Comparison of ENCODE assay signal across 1 cellular context in the genomic region with DNA sequence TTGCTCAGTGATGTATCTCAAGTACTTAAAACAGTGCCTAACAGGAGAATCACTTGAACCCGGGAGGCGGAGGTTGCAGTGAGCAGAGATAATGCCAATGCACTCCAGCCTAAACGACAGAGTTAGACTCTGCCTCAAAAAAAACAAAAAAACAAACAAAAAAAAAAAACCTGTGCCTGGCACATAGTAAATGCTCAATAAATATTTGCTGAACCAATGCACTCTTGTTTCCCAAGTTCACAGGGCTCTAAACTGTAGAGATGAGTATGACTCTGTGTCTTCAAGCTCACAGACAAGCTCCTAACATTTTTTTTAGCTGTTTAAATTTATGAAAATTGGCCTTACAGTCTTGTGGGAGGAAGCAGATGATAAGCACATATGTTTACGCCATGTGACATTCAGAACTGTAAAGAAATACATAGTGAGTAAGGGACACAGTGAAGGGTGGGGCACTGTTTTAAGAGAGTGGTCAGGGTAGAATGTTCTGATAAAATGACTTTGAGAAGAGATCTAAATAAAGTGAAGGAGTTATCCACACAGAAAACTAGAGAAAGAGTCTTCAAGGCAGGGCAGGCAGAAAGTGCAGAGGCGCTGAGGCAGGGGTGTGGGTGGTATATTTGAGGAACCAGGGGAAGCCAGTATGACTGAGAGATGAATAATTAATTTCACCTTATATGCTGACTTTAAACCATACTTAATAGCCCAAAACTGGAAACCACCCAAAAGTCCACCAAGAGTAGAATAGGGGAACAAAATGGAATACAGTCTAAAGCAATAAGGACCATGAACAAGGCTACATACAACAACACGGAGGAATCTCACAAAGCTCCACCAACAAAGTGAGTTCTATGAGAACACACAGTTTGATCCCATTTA.
TF ChIP-seq lines count a peak whose summit lies in the region.

No MANE protein-coding gene starts in this region.

TF ChIP-seq in GM12878, 131 proteins besides CTCF, POLR2A, EP300 and RAD21 (continued from another document):
- TF ChIP-seq, protein P1, sequence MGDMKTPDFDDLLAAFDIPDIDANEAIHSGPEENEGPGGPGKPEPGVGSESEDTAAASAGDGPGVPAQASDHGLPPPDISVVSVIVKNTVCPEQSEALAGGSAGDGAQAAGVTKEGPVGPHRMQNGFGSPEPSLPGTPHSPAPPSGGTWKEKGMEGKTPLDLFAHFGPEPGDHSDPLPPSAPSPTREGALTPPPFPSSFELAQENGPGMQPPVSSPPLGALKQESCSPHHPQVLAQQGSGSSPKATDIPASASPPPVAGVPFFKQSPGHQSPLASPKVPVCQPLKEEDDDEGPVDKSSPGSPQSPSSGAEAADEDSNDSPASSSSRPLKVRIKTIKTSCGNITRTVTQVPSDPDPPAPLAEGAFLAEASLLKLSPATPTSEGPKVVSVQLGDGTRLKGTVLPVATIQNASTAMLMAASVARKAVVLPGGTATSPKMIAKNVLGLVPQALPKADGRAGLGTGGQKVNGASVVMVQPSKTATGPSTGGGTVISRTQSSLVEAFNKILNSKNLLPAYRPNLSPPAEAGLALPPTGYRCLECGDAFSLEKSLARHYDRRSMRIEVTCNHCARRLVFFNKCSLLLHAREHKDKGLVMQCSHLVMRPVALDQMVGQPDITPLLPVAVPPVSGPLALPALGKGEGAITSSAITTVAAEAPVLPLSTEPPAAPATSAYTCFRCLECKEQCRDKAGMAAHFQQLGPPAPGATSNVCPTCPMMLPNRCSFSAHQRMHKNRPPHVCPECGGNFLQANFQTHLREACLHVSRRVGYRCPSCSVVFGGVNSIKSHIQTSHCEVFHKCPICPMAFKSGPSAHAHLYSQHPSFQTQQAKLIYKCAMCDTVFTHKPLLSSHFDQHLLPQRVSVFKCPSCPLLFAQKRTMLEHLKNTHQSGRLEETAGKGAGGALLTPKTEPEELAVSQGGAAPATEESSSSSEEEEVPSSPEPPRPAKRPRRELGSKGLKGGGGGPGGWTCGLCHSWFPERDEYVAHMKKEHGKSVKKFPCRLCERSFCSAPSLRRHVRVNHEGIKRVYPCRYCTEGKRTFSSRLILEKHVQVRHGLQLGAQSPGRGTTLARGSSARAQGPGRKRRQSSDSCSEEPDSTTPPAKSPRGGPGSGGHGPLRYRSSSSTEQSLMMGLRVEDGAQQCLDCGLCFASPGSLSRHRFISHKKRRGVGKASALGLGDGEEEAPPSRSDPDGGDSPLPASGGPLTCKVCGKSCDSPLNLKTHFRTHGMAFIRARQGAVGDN (IDR thresholded peaks at IDR 0.05): peak; percentile 21; the same call in 1 of the 2 replicates
- peak; percentile 52 for TF ChIP-seq FOXM1 (IDR thresholded peaks at IDR 0.05; ENCODE audit: low read depth, low read length)
- no peak for TF ChIP-seq GABPA (IDR thresholded peaks at IDR 0.05; ENCODE audit: low read depth)
- TF ChIP-seq, protein P2, sequence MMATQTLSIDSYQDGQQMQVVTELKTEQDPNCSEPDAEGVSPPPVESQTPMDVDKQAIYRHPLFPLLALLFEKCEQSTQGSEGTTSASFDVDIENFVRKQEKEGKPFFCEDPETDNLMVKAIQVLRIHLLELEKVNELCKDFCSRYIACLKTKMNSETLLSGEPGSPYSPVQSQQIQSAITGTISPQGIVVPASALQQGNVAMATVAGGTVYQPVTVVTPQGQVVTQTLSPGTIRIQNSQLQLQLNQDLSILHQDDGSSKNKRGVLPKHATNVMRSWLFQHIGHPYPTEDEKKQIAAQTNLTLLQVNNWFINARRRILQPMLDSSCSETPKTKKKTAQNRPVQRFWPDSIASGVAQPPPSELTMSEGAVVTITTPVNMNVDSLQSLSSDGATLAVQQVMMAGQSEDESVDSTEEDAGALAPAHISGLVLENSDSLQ (IDR thresholded peaks at IDR 0.05): no peak
- peak; percentile 53; the same call in 1 of the 2 replicates for TF ChIP-seq NBN (IDR thresholded peaks at IDR 0.05)
- TF ChIP-seq HDAC6 (IDR thresholded peaks at IDR 0.05; ENCODE audit: unreplicated experiment): no peak
- peak; percentile 20; the same call in 1 of the 2 replicates for TF ChIP-seq ATF7 (IDR thresholded peaks at IDR 0.05; ENCODE audit: low read depth)
- TF ChIP-seq TCF7 (IDR thresholded peaks at IDR 0.05; ENCODE audit: borderline replicate concordance): no peak
- 0 out of 2 replicates have a peak, but pooled peaks have one; percentile 38 for TF ChIP-seq IRF4 (IDR thresholded peaks at IDR 0.05; ENCODE audit: low read depth, low read length)
- peak; percentile 74 for TF ChIP-seq BCL11A (IDR thresholded peaks at IDR 0.05; ENCODE audit: low read depth, low read length)
- peak; percentile 37; the same call in 1 of the 3 replicates for TF ChIP-seq POU2F2 (IDR thresholded peaks at IDR 0.05; ENCODE audit: borderline replicate concordance, low read depth, low read length)
- TF ChIP-seq, protein P3, sequence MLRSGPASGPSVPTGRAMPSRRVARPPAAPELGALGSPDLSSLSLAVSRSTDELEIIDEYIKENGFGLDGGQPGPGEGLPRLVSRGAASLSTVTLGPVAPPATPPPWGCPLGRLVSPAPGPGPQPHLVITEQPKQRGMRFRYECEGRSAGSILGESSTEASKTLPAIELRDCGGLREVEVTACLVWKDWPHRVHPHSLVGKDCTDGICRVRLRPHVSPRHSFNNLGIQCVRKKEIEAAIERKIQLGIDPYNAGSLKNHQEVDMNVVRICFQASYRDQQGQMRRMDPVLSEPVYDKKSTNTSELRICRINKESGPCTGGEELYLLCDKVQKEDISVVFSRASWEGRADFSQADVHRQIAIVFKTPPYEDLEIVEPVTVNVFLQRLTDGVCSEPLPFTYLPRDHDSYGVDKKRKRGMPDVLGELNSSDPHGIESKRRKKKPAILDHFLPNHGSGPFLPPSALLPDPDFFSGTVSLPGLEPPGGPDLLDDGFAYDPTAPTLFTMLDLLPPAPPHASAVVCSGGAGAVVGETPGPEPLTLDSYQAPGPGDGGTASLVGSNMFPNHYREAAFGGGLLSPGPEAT (IDR thresholded peaks at IDR 0.05; ENCODE audit: low read depth): peak; percentile 90
- no peak for TF ChIP-seq MYC (IDR thresholded peaks at IDR 0.05; ENCODE audit: insufficient read depth, insufficient read length, insufficient replicate concordance, low read length, severe bottlenecking)
- TF ChIP-seq TCF3 (IDR thresholded peaks at IDR 0.05; ENCODE audit: borderline replicate concordance, insufficient read depth, low read depth, low read length): no peak
- no peak for TF ChIP-seq SP1 (IDR thresholded peaks at IDR 0.05; ENCODE audit: low read depth, low read length)
- TF ChIP-seq, protein P4, sequence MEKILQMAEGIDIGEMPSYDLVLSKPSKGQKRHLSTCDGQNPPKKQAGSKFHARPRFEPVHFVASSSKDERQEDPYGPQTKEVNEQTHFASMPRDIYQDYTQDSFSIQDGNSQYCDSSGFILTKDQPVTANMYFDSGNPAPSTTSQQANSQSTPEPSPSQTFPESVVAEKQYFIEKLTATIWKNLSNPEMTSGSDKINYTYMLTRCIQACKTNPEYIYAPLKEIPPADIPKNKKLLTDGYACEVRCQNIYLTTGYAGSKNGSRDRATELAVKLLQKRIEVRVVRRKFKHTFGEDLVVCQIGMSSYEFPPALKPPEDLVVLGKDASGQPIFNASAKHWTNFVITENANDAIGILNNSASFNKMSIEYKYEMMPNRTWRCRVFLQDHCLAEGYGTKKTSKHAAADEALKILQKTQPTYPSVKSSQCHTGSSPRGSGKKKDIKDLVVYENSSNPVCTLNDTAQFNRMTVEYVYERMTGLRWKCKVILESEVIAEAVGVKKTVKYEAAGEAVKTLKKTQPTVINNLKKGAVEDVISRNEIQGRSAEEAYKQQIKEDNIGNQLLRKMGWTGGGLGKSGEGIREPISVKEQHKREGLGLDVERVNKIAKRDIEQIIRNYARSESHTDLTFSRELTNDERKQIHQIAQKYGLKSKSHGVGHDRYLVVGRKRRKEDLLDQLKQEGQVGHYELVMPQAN (conservative IDR thresholded peaks at IDR 0.05): 0 out of 2 replicates have a peak, but pooled peaks have one; percentile 44
- TF ChIP-seq FOS (IDR thresholded peaks at IDR 0.05; ENCODE audit: borderline replicate concordance, extremely low read depth, insufficient read length): no peak
- TF ChIP-seq NFIC (IDR thresholded peaks at IDR 0.05; ENCODE audit: low read depth, low read length): peak; percentile 49; the same call in 1 of the 2 replicates
- TF ChIP-seq PML (IDR thresholded peaks at IDR 0.05; ENCODE audit: low read length): 0 out of 2 replicates have a peak, but pooled peaks have one; percentile 54
- TF ChIP-seq SPI1 (IDR thresholded peaks at IDR 0.05; ENCODE audit: borderline replicate concordance, insufficient read depth, low read depth, low read length): peak; percentile 77; the same call in 1 of the 2 replicates
- peak; percentile 43 for TF ChIP-seq MTA2 (IDR thresholded peaks at IDR 0.05; ENCODE audit: low read depth)
- peak; percentile 29; the same call in 1 of the 2 replicates for TF ChIP-seq IKZF1 (conservative IDR thresholded peaks at IDR 0.05)
- TF ChIP-seq, protein P5, sequence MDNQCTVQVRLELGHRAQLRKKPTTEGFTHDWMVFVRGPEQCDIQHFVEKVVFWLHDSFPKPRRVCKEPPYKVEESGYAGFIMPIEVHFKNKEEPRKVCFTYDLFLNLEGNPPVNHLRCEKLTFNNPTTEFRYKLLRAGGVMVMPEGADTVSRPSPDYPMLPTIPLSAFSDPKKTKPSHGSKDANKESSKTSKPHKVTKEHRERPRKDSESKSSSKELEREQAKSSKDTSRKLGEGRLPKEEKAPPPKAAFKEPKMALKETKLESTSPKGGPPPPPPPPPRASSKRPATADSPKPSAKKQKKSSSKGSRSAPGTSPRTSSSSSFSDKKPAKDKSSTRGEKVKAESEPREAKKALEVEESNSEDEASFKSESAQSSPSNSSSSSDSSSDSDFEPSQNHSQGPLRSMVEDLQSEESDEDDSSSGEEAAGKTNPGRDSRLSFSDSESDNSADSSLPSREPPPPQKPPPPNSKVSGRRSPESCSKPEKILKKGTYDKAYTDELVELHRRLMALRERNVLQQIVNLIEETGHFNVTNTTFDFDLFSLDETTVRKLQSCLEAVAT (IDR thresholded peaks at IDR 0.05): 0 out of 2 replicates have a peak, but pooled peaks have one; percentile 25
- TF ChIP-seq, protein P6, sequence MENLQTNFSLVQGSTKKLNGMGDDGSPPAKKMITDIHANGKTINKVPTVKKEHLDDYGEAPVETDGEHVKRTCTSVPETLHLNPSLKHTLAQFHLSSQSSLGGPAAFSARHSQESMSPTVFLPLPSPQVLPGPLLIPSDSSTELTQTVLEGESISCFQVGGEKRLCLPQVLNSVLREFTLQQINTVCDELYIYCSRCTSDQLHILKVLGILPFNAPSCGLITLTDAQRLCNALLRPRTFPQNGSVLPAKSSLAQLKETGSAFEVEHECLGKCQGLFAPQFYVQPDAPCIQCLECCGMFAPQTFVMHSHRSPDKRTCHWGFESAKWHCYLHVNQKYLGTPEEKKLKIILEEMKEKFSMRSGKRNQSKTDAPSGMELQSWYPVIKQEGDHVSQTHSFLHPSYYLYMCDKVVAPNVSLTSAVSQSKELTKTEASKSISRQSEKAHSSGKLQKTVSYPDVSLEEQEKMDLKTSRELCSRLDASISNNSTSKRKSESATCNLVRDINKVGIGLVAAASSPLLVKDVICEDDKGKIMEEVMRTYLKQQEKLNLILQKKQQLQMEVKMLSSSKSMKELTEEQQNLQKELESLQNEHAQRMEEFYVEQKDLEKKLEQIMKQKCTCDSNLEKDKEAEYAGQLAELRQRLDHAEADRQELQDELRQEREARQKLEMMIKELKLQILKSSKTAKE (IDR thresholded peaks at IDR 0.05; ENCODE audit: low read depth, poor library complexity, severe bottlenecking): peak; percentile 25
- 0 out of 2 replicates have a peak, but pooled peaks have one; percentile 37 for TF ChIP-seq PAX5 (IDR thresholded peaks at IDR 0.05; ENCODE audit: borderline replicate concordance, low read depth, low read length)
- peak; percentile 35; the same call in 1 of the 2 replicates for TF ChIP-seq EED (IDR thresholded peaks at IDR 0.05; ENCODE audit: low read depth)
- TF ChIP-seq KAT2A (conservative IDR thresholded peaks at IDR 0.05; ENCODE audit: control insufficient read depth, low read depth, low read length): no peak
- TF ChIP-seq CBFB (IDR thresholded peaks at IDR 0.05; ENCODE audit: low read depth): no peak
- peak; percentile 12; the same call in 1 of the 2 replicates for TF ChIP-seq RAD51 (IDR thresholded peaks at IDR 0.05)
- TF ChIP-seq RUNX3 (IDR thresholded peaks at IDR 0.05; ENCODE audit: low read length): peak; percentile 47; the same call in 1 of the 2 replicates
- no peak for TF ChIP-seq CBX5 (IDR thresholded peaks at IDR 0.05; ENCODE audit: low read depth)
- peak; percentile 54 for TF ChIP-seq JUNB (IDR thresholded peaks at IDR 0.05)
- peak; percentile 51 for TF ChIP-seq RELA (IDR thresholded peaks at IDR 0.05; ENCODE audit: borderline replicate concordance, partially characterized antibody)
- TF ChIP-seq, protein P7, sequence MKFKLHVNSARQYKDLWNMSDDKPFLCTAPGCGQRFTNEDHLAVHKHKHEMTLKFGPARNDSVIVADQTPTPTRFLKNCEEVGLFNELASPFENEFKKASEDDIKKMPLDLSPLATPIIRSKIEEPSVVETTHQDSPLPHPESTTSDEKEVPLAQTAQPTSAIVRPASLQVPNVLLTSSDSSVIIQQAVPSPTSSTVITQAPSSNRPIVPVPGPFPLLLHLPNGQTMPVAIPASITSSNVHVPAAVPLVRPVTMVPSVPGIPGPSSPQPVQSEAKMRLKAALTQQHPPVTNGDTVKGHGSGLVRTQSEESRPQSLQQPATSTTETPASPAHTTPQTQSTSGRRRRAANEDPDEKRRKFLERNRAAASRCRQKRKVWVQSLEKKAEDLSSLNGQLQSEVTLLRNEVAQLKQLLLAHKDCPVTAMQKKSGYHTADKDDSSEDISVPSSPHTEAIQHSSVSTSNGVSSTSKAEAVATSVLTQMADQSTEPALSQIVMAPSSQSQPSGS (IDR thresholded peaks at IDR 0.05; ENCODE audit: low read length): peak; percentile 51
- no peak for TF ChIP-seq ZZZ3 (IDR thresholded peaks at IDR 0.05; ENCODE audit: control insufficient read depth, insufficient read length, low read depth)
- 0 out of 2 replicates have a peak, but pooled peaks have one; percentile 28 for TF ChIP-seq TBL1XR1 (IDR thresholded peaks at IDR 0.05; ENCODE audit: low read depth, low read length)
- peak; percentile 78; the same call in 1 of the 2 replicates for TF ChIP-seq POLR2AphosphoS5 (IDR thresholded peaks at IDR 0.05; ENCODE audit: low read length)
- TF ChIP-seq, protein P8, sequence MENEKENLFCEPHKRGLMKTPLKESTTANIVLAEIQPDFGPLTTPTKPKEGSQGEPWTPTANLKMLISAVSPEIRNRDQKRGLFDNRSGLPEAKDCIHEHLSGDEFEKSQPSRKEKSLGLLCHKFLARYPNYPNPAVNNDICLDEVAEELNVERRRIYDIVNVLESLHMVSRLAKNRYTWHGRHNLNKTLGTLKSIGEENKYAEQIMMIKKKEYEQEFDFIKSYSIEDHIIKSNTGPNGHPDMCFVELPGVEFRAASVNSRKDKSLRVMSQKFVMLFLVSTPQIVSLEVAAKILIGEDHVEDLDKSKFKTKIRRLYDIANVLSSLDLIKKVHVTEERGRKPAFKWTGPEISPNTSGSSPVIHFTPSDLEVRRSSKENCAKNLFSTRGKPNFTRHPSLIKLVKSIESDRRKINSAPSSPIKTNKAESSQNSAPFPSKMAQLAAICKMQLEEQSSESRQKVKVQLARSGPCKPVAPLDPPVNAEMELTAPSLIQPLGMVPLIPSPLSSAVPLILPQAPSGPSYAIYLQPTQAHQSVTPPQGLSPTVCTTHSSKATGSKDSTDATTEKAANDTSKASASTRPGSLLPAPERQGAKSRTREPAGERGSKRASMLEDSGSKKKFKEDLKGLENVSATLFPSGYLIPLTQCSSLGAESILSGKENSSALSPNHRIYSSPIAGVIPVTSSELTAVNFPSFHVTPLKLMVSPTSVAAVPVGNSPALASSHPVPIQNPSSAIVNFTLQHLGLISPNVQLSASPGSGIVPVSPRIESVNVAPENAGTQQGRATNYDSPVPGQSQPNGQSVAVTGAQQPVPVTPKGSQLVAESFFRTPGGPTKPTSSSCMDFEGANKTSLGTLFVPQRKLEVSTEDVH (IDR thresholded peaks at IDR 0.05; ENCODE audit: low read depth, partially characterized antibody): no peak
- no peak for TF ChIP-seq ZNF622 (IDR thresholded peaks at IDR 0.05)
- TF ChIP-seq ZBED1 (IDR thresholded peaks at IDR 0.05; ENCODE audit: borderline replicate concordance): peak; percentile 25; the same call in 1 of the 2 replicates
- TF ChIP-seq CREM (IDR thresholded peaks at IDR 0.05; ENCODE audit: low read depth): no peak
